Comparison of ENCODE assay signal across 33 cellular contexts in the genomic region with DNA sequence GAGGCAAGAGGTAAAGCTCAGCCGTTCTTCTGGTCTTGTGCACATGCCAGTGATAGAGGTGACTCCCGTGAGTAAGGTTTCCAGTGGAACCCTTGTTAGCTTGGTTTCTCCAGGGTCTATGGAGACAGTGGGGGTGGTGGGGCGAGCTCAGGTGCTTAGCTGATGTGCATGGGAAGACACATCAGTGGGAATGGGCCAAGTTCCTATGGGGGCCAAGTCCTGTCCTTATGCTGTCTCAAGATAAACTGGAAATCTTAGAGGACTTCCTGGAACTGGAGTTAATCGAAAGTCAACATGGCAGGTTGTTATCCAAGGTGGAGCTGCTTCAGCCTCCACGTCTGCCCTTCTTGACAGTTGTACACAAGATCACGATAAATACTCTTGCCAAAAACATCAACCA.
"Had no signal": no experiment of that assay in that cellular context is flagged by ENCODE, and none has a peak within 500 bp of the region (broad histone marks: within the 10 kb centered on the region; RNA-seq: fewer than 3 reads in every experiment).

No MANE protein-coding gene starts in this region.

- H3K27me3 ChIP-seq: neutrophil, ovary, spleen, suprapubic skin, testis, tibial artery, transverse colon, upper lobe of right lung, uterus had no signal

- H3K4me3 Mint-ChIP-seq: naive thymus-derived CD8-positive, alpha-beta T cell; natural killer cell treated with Interleukin-12 subunit alpha and Interleukin-12 subunit beta and Interleukin-15 and Interleukin-18, amount 100 ng/mL, for 72 hours; nephron progenitor cell; neural crest cell; stimulated activated memory B cell treated with anti-CD40 and anti-IgM and Interleukin-4, amounts not matched to agents 10 μg/mL and 1 μg/mL and 100 μg/mL, for 72 hours; stimulated activated naive CD8-positive, alpha-beta T cell treated with anti-CD3 and anti-CD28 coated beads, Interleukin-15, amount 100 ng/mL, for 72 hours; type B pancreatic cell had no signal

- H3K4me1 ChIP-seq: parathyroid adenoma, psoas muscle, spleen, suprapubic skin, testis, tibial artery, transverse colon, upper lobe of right lung, uterus had no signal

- H3K4me1 Mint-ChIP-seq: naive thymus-derived CD8-positive, alpha-beta T cell; nephron progenitor cell; stimulated activated memory B cell treated with anti-CD40 and anti-IgM and Interleukin-4, amounts not matched to agents 10 μg/mL and 1 μg/mL and 100 μg/mL, for 72 hours; stimulated activated naive CD8-positive, alpha-beta T cell treated with anti-CD3 and anti-CD28 coated beads, Interleukin-15, amount 100 ng/mL, for 72 hours had no signal

- H3K27ac Mint-ChIP-seq: naive thymus-derived CD8-positive, alpha-beta T cell; natural killer cell treated with Interleukin-12 subunit alpha and Interleukin-12 subunit beta and Interleukin-15 and Interleukin-18, amount 100 ng/mL, for 72 hours; nephron progenitor cell; progenitor cell of endocrine pancreas; stimulated activated memory B cell treated with anti-CD40 and anti-IgM and Interleukin-4, amounts not matched to agents 10 μg/mL and 1 μg/mL and 100 μg/mL, for 72 hours; stimulated activated naive CD8-positive, alpha-beta T cell treated with anti-CD3 and anti-CD28 coated beads, Interleukin-15, amount 100 ng/mL, for 72 hours; type B pancreatic cell had no signal

- H2AFZ ChIP-seq: parathyroid adenoma had no signal

- H3K36me3 ChIP-seq: neutrophil, ovary, spleen, suprapubic skin, tibial artery, transverse colon, upper lobe of right lung, uterus had no signal

- H3K4me2 ChIP-seq: smooth muscle cell had no signal

- H3K27ac ChIP-seq: neutrophil, ovary, parathyroid adenoma, psoas muscle, skin epidermis, spleen, suprapubic skin, testis, tibial artery, transverse colon, upper lobe of right lung, uterus had no signal

- H3K79me2 ChIP-seq: parathyroid adenoma had no signal

- H3K27me3 Mint-ChIP-seq: progenitor cell of endocrine pancreas; stimulated activated memory B cell treated with anti-CD40 and anti-IgM and Interleukin-4, amounts not matched to agents 10 μg/mL and 1 μg/mL and 100 μg/mL, for 72 hours; stimulated activated naive CD8-positive, alpha-beta T cell treated with anti-CD3 and anti-CD28 coated beads, Interleukin-15, amount 100 ng/mL, for 72 hours; type B pancreatic cell had no signal

- DNase-seq: naive thymus-derived CD8-positive, alpha-beta T cell; nephron progenitor cell; nucleus accumbens; ovary; posterior cingulate gyrus; psoas muscle; right cardiac atrium; spleen; stimulated activated CD4-positive, alpha-beta T cell treated with anti-CD3 and anti-CD28 coated beads, Interleukin-12 subunit alpha, Interleukin-12 subunit beta, amount 100 ng/mL, for 4 hours; stimulated activated CD4-positive, alpha-beta T cell treated with anti-CD3 and anti-CD28 coated beads, Interleukin-1b, Interleukin-23, amount 100 ng/mL, for 48 hours; stimulated activated CD4-positive, alpha-beta T cell treated with anti-CD3 and anti-CD28 coated beads, Interleukin-4, amount 100 ng/mL, for 1 hour; stimulated activated CD4-positive, alpha-beta T cell treated with anti-CD3 and anti-CD28 coated beads, Interleukin-4, amount 100 ng/mL, for 4 hours; stimulated activated CD8-positive, alpha-beta memory T cell treated with anti-CD3 and anti-CD28 coated beads, Interleukin-4, amount 100 ng/mL, for 48 hours; stimulated activated naive CD4-positive, alpha-beta T cell; stimulated activated naive CD8-positive, alpha-beta T cell treated with anti-CD3 and anti-CD28 coated beads, Interleukin-15, amount 100 ng/mL, for 72 hours; stimulated activated naive CD8-positive, alpha-beta T cell treated with anti-CD3 and anti-CD28 coated beads, Interleukin-15, Interleukin-2, amounts not matched to agents 100 U/mL and 50 U/mL, for 24 hours; substantia nigra; testis; tibial artery; transverse colon; upper lobe of right lung; uterus had no signal

- H3K9me3 ChIP-seq: neutrophil, ovary, psoas muscle, spleen, suprapubic skin, testis, tibial artery, transverse colon, upper lobe of right lung, uterus had no signal

- ATAC-seq: naive thymus-derived CD8-positive, alpha-beta T cell; natural killer cell treated with Interleukin-12 subunit alpha and Interleukin-12 subunit beta and Interleukin-15 and Interleukin-18, amount 100 ng/mL, for 72 hours; psoas muscle; right cardiac atrium; sciatic nerve; stimulated activated memory B cell treated with anti-CD40 and anti-IgM and Interleukin-4, amounts not matched to agents 10 μg/mL and 1 μg/mL and 100 μg/mL, for 72 hours; stimulated activated naive CD8-positive, alpha-beta T cell treated with anti-CD3 and anti-CD28 coated beads, Interleukin-15, amount 100 ng/mL, for 72 hours; stimulated activated naive CD8-positive, alpha-beta T cell treated with anti-CD3 and anti-CD28 coated beads, Interleukin-15, Interleukin-2, amounts not matched to agents 100 U/mL and 50 U/mL, for 24 hours; upper lobe of right lung had no signal

- H3K36me3 Mint-ChIP-seq: naive thymus-derived CD8-positive, alpha-beta T cell; natural killer cell treated with Interleukin-12 subunit alpha and Interleukin-12 subunit beta and Interleukin-15 and Interleukin-18, amount 100 ng/mL, for 72 hours; stimulated activated memory B cell treated with anti-CD40 and anti-IgM and Interleukin-4, amounts not matched to agents 10 μg/mL and 1 μg/mL and 100 μg/mL, for 72 hours; type B pancreatic cell had no signal

- H3K9ac ChIP-seq: parathyroid adenoma had no signal

- H3K4me3 ChIP-seq: ovary, psoas muscle, skin epidermis, smooth muscle cell, spleen, suprapubic skin, testis, tibial artery, transverse colon, upper lobe of right lung, uterus had no signal
